19 cellular contexts compared by ENCODE assay signal in genomic region chr2:223590964-223591363, GRCh38. TPM values are rescaled to one million over a fixed set of nuclear protein-coding genes. Genes with fewer than 3 reads are reported as not detected.
DNase-seq lines count a peak whose midpoint lies in the region; ATAC-seq and TF ChIP-seq lines count a peak whose summit lies in the region.
"Had no signal": no experiment of that assay in that cellular context is flagged by ENCODE, and none has a peak within 500 bp of the region (broad histone marks: within the 10 kb centered on the region; RNA-seq: fewer than 3 reads in every experiment).

No MANE protein-coding gene starts in this region.

- no peak overlapping the region for H3K56ac ChIP-seq in mesendoderm (ENCODE audit: low read length)

- H4K8ac ChIP-seq in mesendoderm (ENCODE audit: low read depth, low read length) = no peak overlapping the region

- H3K4me1 ChIP-seq in mesendoderm (ENCODE audit: control insufficient read depth, low read depth, low read length) = no peaks in the 10 kb centered on the region
- H3K4me1 ChIP-seq: colonic mucosa, lower lobe of right lung had no signal

- no peak overlapping the region for H2AK5ac ChIP-seq in mesendoderm (ENCODE audit: low read length)

- no peak overlapping the region for H2BK5ac ChIP-seq in mesendoderm (ENCODE audit: low read length)

- no peak overlapping the region for H3K4ac ChIP-seq in mesendoderm (ENCODE audit: low read depth, low read length)

- no peak for TF ChIP-seq CTCF in brain microvascular endothelial cell (IDR thresholded peaks at IDR 0.05; ENCODE audit: low read depth, low read length, missing control alignments)

- H3K36me3 ChIP-seq in brain microvascular endothelial cell (replicated peaks) (no peaks in the 10 kb centered on the region), mesendoderm (ENCODE audit: control insufficient read depth, insufficient read depth, low read length) (no peaks in the 10 kb centered on the region)
- H3K36me3 ChIP-seq: colonic mucosa, lower lobe of right lung had no signal

- ATAC-seq in HG03469 (IDR thresholded peaks at IDR 0.05; ENCODE audit: unreplicated experiment) = no peak
- ATAC-seq: activated CD4-positive, alpha-beta T cell treated with anti-CD3 and anti-CD28 coated beads for 36 hours; activated naive CD4-positive, alpha-beta T cell treated with anti-CD3 and anti-CD28 coated beads, Interleukin-2, amount 50 U/mL, for 72 hours; GM23338; lower lobe of right lung had no signal

- no peak overlapping the region for H2BK120ac ChIP-seq in mesendoderm (ENCODE audit: low read depth, low read length)

- H2BK15ac ChIP-seq in mesendoderm (replicated peaks; ENCODE audit: low read depth) = no peak overlapping the region

- no peak overlapping the region for H4K5ac ChIP-seq in mesendoderm (ENCODE audit: low read length)

- H3K18ac ChIP-seq in mesendoderm (ENCODE audit: low read length) = no peak overlapping the region

- DNase-seq in NCI-H2227 treated with DMSO at 0.1 percent for 48 hours (lab: John Stamatoyannopoulos, UW) (peak; percentile 59), NCI-H2227 (lab: John Stamatoyannopoulos, UW; ENCODE audit: unreplicated experiment) (no peak), NCI-H1092 treated with DMSO at 0.1 percent for 48 hours (lab: John Stamatoyannopoulos, UW) (peak; percentile 82), brain microvascular endothelial cell (peak; percentile 74), skeletal muscle cell (ENCODE audit: low read depth) (peak; percentile 73), ACHN (no peak), mesendoderm (no peak)
- DNase-seq: activated CD4-positive, alpha-beta T cell treated with anti-CD3 and anti-CD28 coated beads for 36 hours; C1 segment of cervical spinal cord; colonic mucosa; GF-D8; lower lobe of right lung; NCI-H187 treated with DMSO at 0.1 percent for 48 hours; NCI-H82; occipital lobe; retina had no signal

- no peaks in the 10 kb centered on the region for H3K79me2 ChIP-seq in mesendoderm (ENCODE audit: control insufficient read depth, insufficient read depth, low read length)

- H3K27me3 ChIP-seq in brain microvascular endothelial cell (replicated peaks) (no peaks in the 10 kb centered on the region), mesendoderm (ENCODE audit: insufficient read depth, low read length, poor library complexity) (no peaks in the 10 kb centered on the region)
- H3K27me3 ChIP-seq: colonic mucosa had no signal

- no peak overlapping the region for H3K23ac ChIP-seq in mesendoderm (ENCODE audit: low read length)

- H3K4me3 ChIP-seq in brain microvascular endothelial cell (ENCODE audit: low read depth, low read length) (no peak overlapping the region), skeletal muscle cell (ENCODE audit: low read depth, low read length) (no peak overlapping the region), mesendoderm (ENCODE audit: low read length) (no peak overlapping the region)
- H3K4me3 ChIP-seq: colonic mucosa, GM23338, lower lobe of right lung had no signal

- no peak overlapping the region for H3K9ac ChIP-seq in mesendoderm (ENCODE audit: low read length)

- no peaks in the 10 kb centered on the region for H3K79me1 ChIP-seq in mesendoderm (ENCODE audit: low read length)

- H3K27ac ChIP-seq in brain microvascular endothelial cell (peak overlapping the region; percentile 74), mesendoderm (ENCODE audit: low read depth, low read length) (no peak overlapping the region)
- H3K27ac ChIP-seq: colonic mucosa, lower lobe of right lung had no signal

- in situ Hi-C loops in brain microvascular endothelial cell (cut with HindIII; ENCODE audit: low pct_ligation_motif_present, low sequenced_read_pairs) = no loop called here
- in situ Hi-C loops in ACHN (cut with HindIII; ENCODE audit: low pct_ligation_motif_present, low pct_unique_long_range_greater_than_20kb, low sequenced_read_pairs) = no loop called here

- no peak overlapping the region for H3K4me2 ChIP-seq in mesendoderm (ENCODE audit: low read length)
- H3K4me2 ChIP-seq: GM23338 had no signal

RNA-seq across cellular contexts. Expression of gene SCG2, which starts 11.2 kb away (rescaled TPM):
- polyA plus RNA-seq in mesendoderm (2013, experiment 1 of 2) = 2.3 TPM
- 2.3 TPM for polyA plus RNA-seq in mesendoderm (2013, experiment 2 of 2)

Comparison
In these comparisons a context has a peak if more than half of its experiments do, and no peak if none do; other contexts are left out.
1. DNase-seq: peak in NCI-H2227 treated with DMSO at 0.1 percent for 48 hours (single experiment), NCI-H1092 treated with DMSO at 0.1 percent for 48 hours (single experiment), brain microvascular endothelial cell (single experiment) and skeletal muscle cell (single experiment); none in NCI-H2227 (single experiment), ACHN (single experiment) and mesendoderm (single experiment).